Comparison of ENCODE assay signal across 8 cellular contexts in the genomic region with DNA sequence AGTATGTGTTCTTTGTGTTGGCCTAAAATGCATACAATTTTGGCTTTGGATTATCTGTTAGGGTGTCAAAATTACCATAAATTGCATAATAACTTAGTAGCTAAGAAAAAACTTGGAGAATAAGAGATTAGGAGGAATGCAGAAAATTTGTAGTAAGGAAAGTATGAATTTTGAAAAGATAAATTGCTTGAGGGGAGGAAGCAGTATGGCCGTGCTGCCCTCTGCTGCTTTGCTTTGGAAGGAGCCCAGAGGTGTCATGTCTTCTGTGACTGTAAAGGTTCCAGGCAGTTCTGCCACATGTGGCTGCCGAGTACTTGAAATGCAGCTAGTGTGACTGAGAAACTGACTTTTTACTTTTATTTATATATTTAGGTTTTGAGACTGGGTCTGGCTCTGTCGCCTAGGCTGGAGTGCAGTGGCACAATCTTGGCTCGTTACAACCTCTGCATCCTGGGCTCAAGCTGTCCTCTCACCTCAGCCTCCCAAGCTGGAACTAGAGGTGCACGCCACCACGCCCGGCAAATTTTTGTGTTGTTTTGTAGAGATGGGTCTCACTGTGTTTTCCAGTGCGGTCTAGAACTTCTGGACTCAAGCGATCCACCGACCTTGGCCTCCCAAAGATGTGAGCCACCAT. TPM values are rescaled to one million over a fixed set of nuclear protein-coding genes. Genes with fewer than 3 reads are reported as not detected.
A peak's percentile ranks its signal among the peaks of the same experiment; 100 is the strongest.
DNase-seq lines count a peak whose midpoint lies in the region; ATAC-seq and TF ChIP-seq lines count a peak whose summit lies in the region.

No MANE protein-coding gene starts in this region.

- H3K27ac ChIP-seq in BLaER1 (no peak overlapping the region), PC-3 (ENCODE audit: low read length) (no peak overlapping the region), ovary (no peak overlapping the region)

- CTCF ChIA-PET in PC-3 (lab: Charles Lee): interaction anchor here (0.5 kb wide), 1 partner anchor 62 kb away, joined by 3 read pairs; no protein-coding TSS in a partner anchor

- H3K4me3 ChIP-seq in BLaER1: peak overlapping the region; percentile 78
- peak overlapping the region; percentile 92 for H3K4me3 ChIP-seq in PC-3 (ENCODE audit: low read length)
- peak overlapping the region; percentile 95 for H3K4me3 ChIP-seq in fibroblast of the aortic adventitia (ENCODE audit: low read depth, low read length)
- H3K4me3 ChIP-seq in ovary: no peak overlapping the region

- intact Hi-C loops in PC-3 (cut with micrococcal nuclease) (loop anchor here (5.0 kb wide), 2 partner anchors 111 to 171 kb away; a partner anchor contains a TSS), ovary (cut with DNase I) (loop anchor here in 2 of 4 donors (5.0 to 10.0 kb wide), 3 partner anchors 293 to 816 kb away; a partner anchor contains a TSS)

- TF ChIP-seq POLR2A in ovary (IDR thresholded peaks at IDR 0.05): no peak

- DNase-seq in H4 (ENCODE audit: low spot score): peak; percentile 45
- peak; percentile 50 for DNase-seq in PC-3
- peak; percentile 42 to 46 for DNase-seq in activated T-helper 1 cell treated with anti-CD3 and anti-CD28 coated beads, Interleukin-2, amount 50 U/mL, for 16 hours (ENCODE audit: low read depth in 1 of 2, low spot score in 1 of 2)
- peak; percentile 73 for DNase-seq in fibroblast of the aortic adventitia (ENCODE audit: low read depth)
- peak in 3 of 5 donors; percentile 28 to 49 (median 42) for DNase-seq in ovary

- 0 out of 2 replicates have a peak, but pooled peaks have one; percentile 11 for ATAC-seq in PC-3
- ATAC-seq in GM21717 (IDR thresholded peaks at IDR 0.05; ENCODE audit: unreplicated experiment): no peak
- no peak for ATAC-seq in GM19467 (IDR thresholded peaks at IDR 0.05; ENCODE audit: unreplicated experiment)

- H3F3A ChIP-seq in PC-3 (ENCODE audit: low read length, unreplicated experiment): no peaks in the 10 kb centered on the region

- POLR2A ChIA-PET in PC-3 (lab: Charles Lee; ENCODE audit: unreplicated experiment): no interaction called here

- H3K9ac ChIP-seq in BLaER1 (peak overlapping the region; percentile 89; the same call in 1 of the 2 replicates), PC-3 (ENCODE audit: low read length) (no peak overlapping the region; the same call in 1 of the 2 replicates)

- no TSS peak for BruUV-seq in PC-3 (replicated peaks; lab: Mats Ljungman, UMichigan)

- 59 to 68% (median 61%) methylated on average over 10 of the region's 10 CpGs for WGBS in ovary, 3 donors

- H3K36me3 ChIP-seq in BLaER1 (peaks cover 49% of the 10 kb centered on the region), PC-3 (ENCODE audit: low read depth, low read length) (peaks cover 12% of the 10 kb centered on the region; the same call in 1 of the 2 replicates), ovary (no peaks in the 10 kb centered on the region)

- H3K79me2 ChIP-seq in PC-3 (ENCODE audit: low read length): peaks cover 34% of the 10 kb centered on the region

- TF ChIP-seq EP300 in ovary (IDR thresholded peaks at IDR 0.05): no peak

- H3K9me3 ChIP-seq in BLaER1: no peaks in the 10 kb centered on the region
- H3K9me3 ChIP-seq in PC-3 (ENCODE audit: low read length): no peaks in the 10 kb centered on the region
- no peaks in the 10 kb centered on the region for H3K9me3 ChIP-seq in ovary

- peaks cover 37% of the 10 kb centered on the region for H4K20me1 ChIP-seq in BLaER1
- no peaks in the 10 kb centered on the region for H4K20me1 ChIP-seq in PC-3 (ENCODE audit: low read length)

- no peaks in the 10 kb centered on the region for H3K9me2 ChIP-seq in PC-3 (replicated peaks; ENCODE audit: low read length)

- H3K4me2 ChIP-seq in BLaER1 (peak overlapping the region; percentile 82), PC-3 (ENCODE audit: low read length) (peak overlapping the region; percentile 89)

- H3K27me3 ChIP-seq in BLaER1 (no peaks in the 10 kb centered on the region), PC-3 (ENCODE audit: low read length) (no peaks in the 10 kb centered on the region), ovary (no peaks in the 10 kb centered on the region)

- TF ChIP-seq CTCF in PC-3 (conservative IDR thresholded peaks at IDR 0.05; ENCODE audit: low read depth, low read length) (peak; percentile 78), fibroblast of the aortic adventitia (IDR thresholded peaks at IDR 0.05; ENCODE audit: insufficient read depth, low read length) (peak; percentile 90), ovary (IDR thresholded peaks at IDR 0.05) (peak in 2 of 3 donors; percentile 26 to 28)

- H3K4me1 ChIP-seq in BLaER1 (peaks cover 31% of the 10 kb centered on the region), PC-3 (ENCODE audit: insufficient read depth, low read length) (peaks cover 6% of the 10 kb centered on the region; the same call in 1 of the 2 replicates), ovary (ENCODE audit: insufficient read depth) (peaks cover 4% of the 10 kb centered on the region)

- H2AFZ ChIP-seq in PC-3 (ENCODE audit: low read length): no peak overlapping the region

RNA-seq across cellular contexts. Expression of a gene that starts 1.8 kb away (rescaled TPM):
- 214 and 252 TPM in 2 replicates for total RNA-seq in H4 (2014; rRNA removed; shearing (Covaris generic))
- total RNA-seq in PC-3 (2014; rRNA removed) (72.6 and 93.8 TPM in 2 replicates), fibroblast of the aortic adventitia (ENCODE audit: low replicate concordance) (84.8 and 107 TPM in 2 replicates), ovary (10 to 100 TPM; 45.1 to 63.5 (median 49.7) TPM)
- 10 to 100 TPM; 48.8 to 61.5 TPM for polyA plus RNA-seq in ovary

RNA-seq across cellular contexts. Expression of a gene that starts 22.3 kb away (rescaled TPM):
- 15.5 and 31.4 TPM in 2 replicates for total RNA-seq in H4 (2014; rRNA removed; shearing (Covaris generic))
- total RNA-seq in PC-3 (2014; rRNA removed): 45.0 and 53.9 TPM in 2 replicates
- 20.2 and 47.0 TPM in 2 replicates for total RNA-seq in fibroblast of the aortic adventitia (ENCODE audit: low replicate concordance)
- total RNA-seq in ovary: 10 to 100 TPM; 32.0 to 55.9 (median 43.9) TPM
- polyA plus RNA-seq in ovary: 10 to 100 TPM in 1 of 2 donors, 1 to 10 TPM in 1; 5.7 to 56.2 TPM

Comparison
In these comparisons a context has a peak if more than half of its experiments do, and no peak if none do; other contexts are left out.
1. CTCF ChIP-seq: peak in every context shown above with its lines; median percentile 90 in fibroblast of the aortic adventitia; 78 in PC-3; 27 in ovary.